In the genomic region with DNA sequence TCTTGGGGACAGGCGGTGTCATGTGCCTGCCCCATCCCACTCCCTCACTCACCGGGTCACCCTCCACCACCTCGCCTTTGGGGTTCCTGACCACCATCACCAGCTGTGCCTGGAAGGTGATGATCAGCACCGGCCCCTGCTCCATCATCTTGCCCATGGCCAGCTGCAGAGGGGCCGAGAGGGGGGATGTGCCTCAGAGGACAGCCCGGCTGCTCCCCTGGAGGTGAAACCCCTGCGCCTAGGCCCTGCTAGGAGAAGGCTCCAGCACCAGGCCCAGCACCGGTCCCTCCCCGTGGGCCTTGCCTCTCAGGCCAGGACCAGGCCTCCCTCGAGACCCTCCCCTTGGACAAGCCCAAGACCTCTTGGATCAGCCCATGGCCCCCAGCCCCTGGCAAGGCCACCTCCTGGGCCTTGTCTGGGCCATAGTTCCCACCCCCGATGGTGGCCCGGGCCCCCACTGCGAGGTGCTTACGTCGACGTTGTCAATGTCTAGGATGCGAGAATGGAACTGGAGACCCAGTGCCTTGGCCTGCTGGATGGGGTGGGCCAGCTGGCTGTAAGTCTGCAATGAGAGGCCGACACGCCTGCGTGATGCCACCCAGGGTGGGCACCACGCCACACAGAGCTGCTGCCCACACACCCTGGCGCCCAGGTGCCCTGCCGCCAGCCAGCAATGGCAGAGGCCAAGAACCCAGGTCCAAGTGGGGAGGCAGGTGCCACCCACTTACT, we compare ENCODE assay signal across 12 cellular contexts. TPM values are rescaled to one million over a fixed set of nuclear protein-coding genes. Genes with fewer than 3 reads are reported as not detected.
A peak's percentile ranks its signal among the peaks of the same experiment; 100 is the strongest.
DNase-seq lines count a peak whose midpoint lies in the region; ATAC-seq and TF ChIP-seq lines count a peak whose summit lies in the region.
"Had no signal": no experiment of that assay in that cellular context is flagged by ENCODE, and none has a peak within 500 bp of the region (broad histone marks: within the 10 kb centered on the region; RNA-seq: fewer than 3 reads in every experiment).

No MANE protein-coding gene starts in this region.

- H3K4me3 ChIP-seq in GM06990 (replicated peaks; ENCODE audit: low read depth, low read length) (no peak overlapping the region), gastrocnemius medialis (no peak overlapping the region)
- H3K4me3 ChIP-seq: GM12878 had no signal

- peaks cover 10% of the 10 kb centered on the region for H3K36me3 ChIP-seq in GM06990 (ENCODE audit: control insufficient read depth, insufficient read depth, low read length)
- H3K36me3 ChIP-seq in gastrocnemius medialis = peaks cover 0 to 29% of the 10 kb centered on the region in 2 donors

- TF ChIP-seq CTCF in GM06990 (IDR thresholded peaks at IDR 0.05; ENCODE audit: insufficient read depth, low read length, poor library complexity, severe bottlenecking) (no peak), gastrocnemius medialis (IDR thresholded peaks at IDR 0.05 in 4 of 5, conservative IDR thresholded peaks at IDR 0.05 in 1 of 5) (no peak)

- H3K27me3 ChIP-seq in GM06990 (replicated peaks; ENCODE audit: control insufficient read depth, insufficient read depth, low read length) (no peaks in the 10 kb centered on the region), gastrocnemius medialis (peaks cover 0 to 6% (median 0%) of the 10 kb centered on the region in 3 donors)

- DNase-seq in GM06990 (ENCODE audit: extremely low read depth, insufficient read length) = peak; percentile 14
- no peak for DNase-seq in activated T-helper 1 cell treated with anti-CD3 and anti-CD28 coated beads, Interleukin-12 subunit alpha, Interleukin-12 subunit beta, Interleukin-2, Interleukin-4 antibody, amounts not matched to agents 30 ng/mL and 10 ng/mL and 1 ng/mL, durations not matched to agents 14 hours and 24 hours and 36 hours (ENCODE audit: low spot score)
- peak; percentile 55 for DNase-seq in left ventricle myocardium superior
- DNase-seq in gastrocnemius medialis = no peak
- no peak for DNase-seq in UCSD-AML1 (lab: John Stamatoyannopoulos, UW; ENCODE audit: unreplicated experiment)
- no peak for DNase-seq in GM19240 (ENCODE audit: insufficient read length, low spot score)
- no peak for DNase-seq in AG08395 (ENCODE audit: low spot score)
- no peak for DNase-seq in hippocampal formation (lab: John Stamatoyannopoulos, UW)
- DNase-seq: activated T-cell treated with anti-CD3 and anti-CD28 coated beads, Interleukin-2, amount 50 U/mL, for 48 hours; effector CD8-positive, alpha-beta T cell; occipital lobe had no signal

- peak overlapping the region; percentile 40 for H3K27ac Mint-ChIP-seq in activated T-helper 1 cell treated with anti-CD3 and anti-CD28 coated beads, Interleukin-12 subunit alpha, Interleukin-12 subunit beta, Interleukin-2, Interleukin-4 antibody, amounts not matched to agents 30 ng/mL and 10 ng/mL and 1 ng/mL, durations not matched to agents 14 hours and 24 hours and 36 hours

- ATAC-seq in left ventricle myocardium superior (peak; percentile 25), gastrocnemius medialis (no peak)
- ATAC-seq: GM12878 had no signal

- no peak overlapping the region for H3K4me3 Mint-ChIP-seq in activated T-helper 1 cell treated with anti-CD3 and anti-CD28 coated beads, Interleukin-12 subunit alpha, Interleukin-12 subunit beta, Interleukin-2, Interleukin-4 antibody, amounts not matched to agents 30 ng/mL and 10 ng/mL and 1 ng/mL, durations not matched to agents 14 hours and 24 hours and 36 hours

- H3K4me1 Mint-ChIP-seq in activated T-helper 1 cell treated with anti-CD3 and anti-CD28 coated beads, Interleukin-12 subunit alpha, Interleukin-12 subunit beta, Interleukin-2, Interleukin-4 antibody, amounts not matched to agents 30 ng/mL and 10 ng/mL and 1 ng/mL, durations not matched to agents 14 hours and 24 hours and 36 hours (ENCODE audit: low read depth) = peaks cover 14% of the 10 kb centered on the region

- in situ Hi-C loops in gastrocnemius medialis (cut with MboI; ENCODE audit: low sequenced_read_pairs in 4 of 4) = no loop called here

- TF ChIP-seq POLR2A in gastrocnemius medialis (IDR thresholded peaks at IDR 0.05) = no peak

- H3K4me1 ChIP-seq in gastrocnemius medialis = peaks cover 5 to 20% of the 10 kb centered on the region in 2 donors

- H3K27ac ChIP-seq in gastrocnemius medialis = peak overlapping the region; percentile 63 to 78 (median 71)

- H3K9me3 Mint-ChIP-seq in activated T-helper 1 cell treated with anti-CD3 and anti-CD28 coated beads, Interleukin-12 subunit alpha, Interleukin-12 subunit beta, Interleukin-2, Interleukin-4 antibody, amounts not matched to agents 30 ng/mL and 10 ng/mL and 1 ng/mL, durations not matched to agents 14 hours and 24 hours and 36 hours = no peaks in the 10 kb centered on the region

- no peaks in the 10 kb centered on the region for H3K9me3 ChIP-seq in gastrocnemius medialis

- peaks cover 4% of the 10 kb centered on the region for H3K27me3 Mint-ChIP-seq in activated T-helper 1 cell treated with anti-CD3 and anti-CD28 coated beads, Interleukin-12 subunit alpha, Interleukin-12 subunit beta, Interleukin-2, Interleukin-4 antibody, amounts not matched to agents 30 ng/mL and 10 ng/mL and 1 ng/mL, durations not matched to agents 14 hours and 24 hours and 36 hours (ENCODE audit: insufficient read depth)

- H3K36me3 Mint-ChIP-seq in activated T-helper 1 cell treated with anti-CD3 and anti-CD28 coated beads, Interleukin-12 subunit alpha, Interleukin-12 subunit beta, Interleukin-2, Interleukin-4 antibody, amounts not matched to agents 30 ng/mL and 10 ng/mL and 1 ng/mL, durations not matched to agents 14 hours and 24 hours and 36 hours (ENCODE audit: low read depth) = peaks cover 5% of the 10 kb centered on the region

- intact Hi-C loops in activated T-helper 1 cell treated with anti-CD3 and anti-CD28 coated beads, Interleukin-12 subunit alpha, Interleukin-12 subunit beta, Interleukin-2, Interleukin-4 antibody, amounts not matched to agents 30 ng/mL and 10 ng/mL and 1 ng/mL, durations not matched to agents 14 hours and 24 hours and 36 hours (cut with micrococcal nuclease) = no loop called here
- intact Hi-C loops in left ventricle myocardium superior (cut with micrococcal nuclease) = no loop called here
- intact Hi-C loops in gastrocnemius medialis (cut with DNase I; ENCODE audit: low total_unique reads) = loop anchor here (2.0 kb wide), 1 partner anchor 75 kb away; no protein-coding TSS in a partner anchor

RNA-seq across cellular contexts. Expression of a gene that starts 1.8 kb away (rescaled TPM):
- 1.9 and 2.6 TPM in 2 replicates for total RNA-seq in activated T-helper 1 cell treated with anti-CD3 and anti-CD28 coated beads, Interleukin-12 subunit alpha, Interleukin-12 subunit beta, Interleukin-2, Interleukin-4 antibody, amounts not matched to agents 30 ng/mL and 10 ng/mL and 1 ng/mL, durations not matched to agents 14 hours and 24 hours and 36 hours
- total RNA-seq in left ventricle myocardium superior = 0.20 TPM
- not detected for total RNA-seq in gastrocnemius medialis

RNA-seq across cellular contexts. Expression of a gene that starts 7.6 kb away (rescaled TPM):
- 21.3 and 22.4 TPM in 2 replicates for total RNA-seq in activated T-helper 1 cell treated with anti-CD3 and anti-CD28 coated beads, Interleukin-12 subunit alpha, Interleukin-12 subunit beta, Interleukin-2, Interleukin-4 antibody, amounts not matched to agents 30 ng/mL and 10 ng/mL and 1 ng/mL, durations not matched to agents 14 hours and 24 hours and 36 hours
- total RNA-seq in left ventricle myocardium superior (9.7 TPM), gastrocnemius medialis (10 to 100 TPM in 1 of 4 donors, 1 to 10 TPM in 3; 4.6 to 10.9 (median 7.1) TPM)

RNA-seq across cellular contexts. Expression of a gene that starts 13.1 kb away (rescaled TPM):
- total RNA-seq in activated T-helper 1 cell treated with anti-CD3 and anti-CD28 coated beads, Interleukin-12 subunit alpha, Interleukin-12 subunit beta, Interleukin-2, Interleukin-4 antibody, amounts not matched to agents 30 ng/mL and 10 ng/mL and 1 ng/mL, durations not matched to agents 14 hours and 24 hours and 36 hours = 6.9 and 7.5 TPM in 2 replicates
- total RNA-seq in left ventricle myocardium superior (11.4 TPM), gastrocnemius medialis (1 to 10 TPM in 2 of 4 donors, under 1 TPM in 1, not detected in 1; 0.62 to 2.6 (median 1.5) TPM)
- total RNA-seq: occipital lobe had no signal

RNA-seq across cellular contexts. Expression of a gene that starts 15.7 kb away (rescaled TPM):
- total RNA-seq in activated T-helper 1 cell treated with anti-CD3 and anti-CD28 coated beads, Interleukin-12 subunit alpha, Interleukin-12 subunit beta, Interleukin-2, Interleukin-4 antibody, amounts not matched to agents 30 ng/mL and 10 ng/mL and 1 ng/mL, durations not matched to agents 14 hours and 24 hours and 36 hours = 114 and 120 TPM in 2 replicates
- total RNA-seq in left ventricle myocardium superior (115 TPM), gastrocnemius medialis (100 to 1,000 TPM in 1 of 4 donors, 10 to 100 TPM in 3; 53.9 to 168 (median 94.1) TPM)

RNA-seq across cellular contexts. Expression of a gene that starts 24.1 kb away (rescaled TPM):
- total RNA-seq in activated T-helper 1 cell treated with anti-CD3 and anti-CD28 coated beads, Interleukin-12 subunit alpha, Interleukin-12 subunit beta, Interleukin-2, Interleukin-4 antibody, amounts not matched to agents 30 ng/mL and 10 ng/mL and 1 ng/mL, durations not matched to agents 14 hours and 24 hours and 36 hours = 47.6 and 51.9 TPM in 2 replicates
- total RNA-seq in left ventricle myocardium superior (30.4 TPM), gastrocnemius medialis (10 to 100 TPM; 17.7 to 41.7 (median 32.9) TPM)

Comparison
In these comparisons a context has a peak if more than half of its experiments do, and no peak if none do; other contexts are left out.
1. DNase-seq: peak in GM06990 (single experiment) and left ventricle myocardium superior (single experiment); none in activated T-helper 1 cell treated with anti-CD3 and anti-CD28 coated beads, Interleukin-12 subunit alpha, Interleukin-12 subunit beta, Interleukin-2, Interleukin-4 antibody, amounts not matched to agents 30 ng/mL and 10 ng/mL and 1 ng/mL, durations not matched to agents 14 hours and 24 hours and 36 hours (single experiment), gastrocnemius medialis (0 of 2), UCSD-AML1 (single experiment), GM19240 (single experiment), AG08395 (single experiment) and hippocampal formation (0 of 2).